Comparison of ENCODE assay signal across 1 cellular context in genomic region chrX:55014897-55015299, GRCh38.
TF ChIP-seq lines count a peak whose summit lies in the region.

No MANE protein-coding gene starts in this region.

TF ChIP-seq in K562, 482 proteins besides CTCF, POLR2A, EP300 and RAD21 (continued from another document and continues in another):
- TF ChIP-seq NR2C1 (IDR thresholded peaks at IDR 0.05): no peak
- 0 out of 2 replicates have a peak, but pooled peaks have one; percentile 40 for TF ChIP-seq NR2C1 (tag; IDR thresholded peaks at IDR 0.05)
- TF ChIP-seq HNRNPH1 (optimal IDR thresholded peaks at IDR 0.05; ENCODE audit: low read depth, low read length): no peak
- TF ChIP-seq THAP12 (CRISPR knock-in tag; IDR thresholded peaks at IDR 0.05): no peak
- no peak for TF ChIP-seq RFX5 (IDR thresholded peaks at IDR 0.05; ENCODE audit: low read depth, low read length)
- peak; percentile 93 for TF ChIP-seq HMGN3 (IDR thresholded peaks at IDR 0.05; ENCODE audit: borderline replicate concordance, extremely low read depth, insufficient read length, low read depth, low read length)
- TF ChIP-seq TBP (optimal IDR thresholded peaks at IDR 0.05; ENCODE audit: low read depth, low read length): no peak
- TF ChIP-seq ZNF785 (CRISPR knock-in tag; IDR thresholded peaks at IDR 0.05): no peak
- TF ChIP-seq RREB1 (CRISPR knock-in tag; IDR thresholded peaks at IDR 0.05): no peak
- TF ChIP-seq, protein P1, sequence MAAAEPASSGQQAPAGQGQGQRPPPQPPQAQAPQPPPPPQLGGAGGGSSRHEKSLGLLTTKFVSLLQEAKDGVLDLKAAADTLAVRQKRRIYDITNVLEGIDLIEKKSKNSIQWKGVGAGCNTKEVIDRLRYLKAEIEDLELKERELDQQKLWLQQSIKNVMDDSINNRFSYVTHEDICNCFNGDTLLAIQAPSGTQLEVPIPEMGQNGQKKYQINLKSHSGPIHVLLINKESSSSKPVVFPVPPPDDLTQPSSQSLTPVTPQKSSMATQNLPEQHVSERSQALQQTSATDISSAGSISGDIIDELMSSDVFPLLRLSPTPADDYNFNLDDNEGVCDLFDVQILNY (CRISPR knock-in tag; IDR thresholded peaks at IDR 0.05): no peak
- peak; percentile 94 for TF ChIP-seq FOXM1 (IDR thresholded peaks at IDR 0.05; ENCODE audit: low read depth)
- TF ChIP-seq FOXM1 (CRISPR knock-in tag; IDR thresholded peaks at IDR 0.05; ENCODE audit: low read depth): no peak
- TF ChIP-seq, protein P2, sequence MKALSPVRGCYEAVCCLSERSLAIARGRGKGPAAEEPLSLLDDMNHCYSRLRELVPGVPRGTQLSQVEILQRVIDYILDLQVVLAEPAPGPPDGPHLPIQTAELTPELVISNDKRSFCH (CRISPR knock-in tag; IDR thresholded peaks at IDR 0.05): no peak
- TF ChIP-seq, protein P2 (tag; IDR thresholded peaks at IDR 0.05): no peak
- TF ChIP-seq FOXJ2 (tag; IDR thresholded peaks at IDR 0.05): peak; percentile 91
- TF ChIP-seq ZFP91 (CRISPR knock-in tag; IDR thresholded peaks at IDR 0.05): no peak
- TF ChIP-seq BCOR (IDR thresholded peaks at IDR 0.05): peak; percentile 75
- TF ChIP-seq ARID2 (IDR thresholded peaks at IDR 0.05): no peak
- peak; percentile 45; the same call in 1 of the 2 replicates for TF ChIP-seq MAFF (IDR thresholded peaks at IDR 0.05; ENCODE audit: low read length)
- TF ChIP-seq SMARCC2 (IDR thresholded peaks at IDR 0.05; ENCODE audit: low read depth): peak; percentile 86
- peak; percentile 67; the same call in 1 of the 2 replicates for TF ChIP-seq MTA3 (IDR thresholded peaks at IDR 0.05; ENCODE audit: borderline replicate concordance)
- TF ChIP-seq ZNF12 (CRISPR knock-in tag; IDR thresholded peaks at IDR 0.05): no peak
- peak; percentile 73 to 89 for TF ChIP-seq ARNT (IDR thresholded peaks at IDR 0.05)
- TF ChIP-seq ZNF584 (CRISPR knock-in tag; IDR thresholded peaks at IDR 0.05; ENCODE audit: low read depth): peak; percentile 80; the same call in 1 of the 2 replicates
- TF ChIP-seq BMI1 (IDR thresholded peaks at IDR 0.05; ENCODE audit: low read length): no peak
- TF ChIP-seq HMG20B (CRISPR knock-in tag; IDR thresholded peaks at IDR 0.05): no peak
- TF ChIP-seq SMAD4 (CRISPR knock-in tag; conservative IDR thresholded peaks at IDR 0.05): peak; percentile 96
- TF ChIP-seq HNRNPUL1 (IDR thresholded peaks at IDR 0.05; ENCODE audit: low read length): no peak
- no peak for TF ChIP-seq ZNF586 (CRISPR knock-in tag; conservative IDR thresholded peaks at IDR 0.05)
- peak; percentile 91 to 94 for TF ChIP-seq TBL1XR1 (IDR thresholded peaks at IDR 0.05; ENCODE audit: low read length in 2 of 2)
- 0 out of 2 replicates have a peak, but pooled peaks have one; percentile 24 for TF ChIP-seq EP400 (IDR thresholded peaks at IDR 0.05)
- TF ChIP-seq SETDB1 (IDR thresholded peaks at IDR 0.05; ENCODE audit: low read length): no peak
- TF ChIP-seq PML (IDR thresholded peaks at IDR 0.05; ENCODE audit: low read length): peak; percentile 99
- TF ChIP-seq LARP7 (IDR thresholded peaks at IDR 0.05): no peak
- no peak for TF ChIP-seq FOXP1 (CRISPR knock-in tag; IDR thresholded peaks at IDR 0.05)
- no peak for TF ChIP-seq TAF9B (IDR thresholded peaks at IDR 0.05; ENCODE audit: partially characterized antibody)
- TF ChIP-seq KHSRP (IDR thresholded peaks at IDR 0.05): peak; percentile 70
- TF ChIP-seq ZNF445 (CRISPR knock-in tag; IDR thresholded peaks at IDR 0.05; ENCODE audit: low read depth): no peak
- TF ChIP-seq GABPB1 (CRISPR knock-in tag; IDR thresholded peaks at IDR 0.05): no peak
- TF ChIP-seq XRCC3 (IDR thresholded peaks at IDR 0.05): no peak
- peak in 1 of 2 experiments; percentile 55 for TF ChIP-seq AFF1 (IDR thresholded peaks at IDR 0.05; ENCODE audit: low read depth in 1 of 2, partially characterized antibody in 2 of 2)
- peak; percentile 98 for TF ChIP-seq TAL1 (IDR thresholded peaks at IDR 0.05)
- TF ChIP-seq IFI16 (CRISPR knock-in tag; IDR thresholded peaks at IDR 0.05): no peak
